In the genomic region with DNA sequence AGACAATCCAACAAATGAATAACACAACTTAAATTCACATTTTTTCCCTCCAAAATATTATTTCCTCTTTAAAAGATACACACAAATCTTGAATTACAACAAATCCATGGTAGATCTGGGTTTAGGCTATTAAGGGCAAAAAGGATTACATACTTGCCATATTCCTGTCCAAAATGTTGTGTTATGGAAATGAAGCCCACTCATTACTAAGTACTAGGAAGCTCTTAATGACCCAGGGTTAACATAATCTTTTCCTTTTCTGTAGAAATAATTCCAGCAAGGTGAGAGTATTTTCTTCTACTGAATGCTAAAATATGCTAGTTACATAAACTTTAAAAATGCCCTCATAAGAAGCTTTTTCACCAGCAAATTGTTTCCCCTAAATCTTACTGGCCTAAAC, we compare ENCODE assay signal across 9 cellular contexts. TPM values are rescaled to one million over a fixed set of nuclear protein-coding genes. Genes with fewer than 3 reads are reported as not detected.
A peak's percentile ranks its signal among the peaks of the same experiment; 100 is the strongest.
DNase-seq lines count a peak whose midpoint lies in the region; ATAC-seq, FAIRE-seq and TF ChIP-seq lines count a peak whose summit lies in the region.
"Had no signal": no experiment of that assay in that cellular context is flagged by ENCODE, and none has a peak within 500 bp of the region (broad histone marks: within the 10 kb centered on the region; RNA-seq: fewer than 3 reads in every experiment).

No MANE protein-coding gene starts in this region.

- peak overlapping the region; percentile 82 for H3K4me3 ChIP-seq in PC-9
- peak overlapping the region; percentile 86 for H3K4me3 ChIP-seq in epithelial cell of esophagus (ENCODE audit: low read length)
- H3K4me3 ChIP-seq in sigmoid colon = peak overlapping the region in 2 of 4 donors; percentile 71 to 78

- intact Hi-C loops in PC-9 (cut with micrococcal nuclease; ENCODE audit: unreplicated experiment) (no loop called here), sigmoid colon (cut with DNase I) (loop anchor here (5.0 kb wide), 1 partner anchor 580 kb away; a partner anchor contains a TSS), Calu3 (cut with micrococcal nuclease; ENCODE audit: unreplicated experiment) (no loop called here)

- BruUV-seq in PC-9 (replicated peaks; lab: Mats Ljungman, UMichigan) (no TSS peak), Calu3 (replicated peaks; lab: Mats Ljungman, UMichigan) (no TSS peak)

- FAIRE-seq in GM19239 (lab: Jason Lieb, UNC) = peak; percentile 31

- no peaks in the 10 kb centered on the region for H3F3A ChIP-seq in PC-9 (ENCODE audit: insufficient read depth, low read depth)

- H3K4me3 Mint-ChIP-seq in Calu3 (ENCODE audit: low read depth, unreplicated experiment) = no peak overlapping the region

- H3K27ac ChIP-seq in PC-9 = no peak overlapping the region
- H3K27ac ChIP-seq in sigmoid colon = peak overlapping the region in 3 of 4 donors; percentile 86 to 92 (median 90)

- no peak for TF ChIP-seq CTCF in PC-9 (conservative IDR thresholded peaks at IDR 0.05)
- no peak for TF ChIP-seq CTCF in epithelial cell of esophagus (IDR thresholded peaks at IDR 0.05; ENCODE audit: insufficient read depth, low read depth, low read length, missing control alignments)
- no peak for TF ChIP-seq CTCF in sigmoid colon (IDR thresholded peaks at IDR 0.05)
- TF ChIP-seq CTCF in Calu3 (IDR thresholded peaks at IDR 0.05; ENCODE audit: unreplicated experiment) = no peak

- H3K4me1 Mint-ChIP-seq in Calu3 (ENCODE audit: low read depth, unreplicated experiment) = no peaks in the 10 kb centered on the region

- no peak for TF ChIP-seq EP300 in sigmoid colon (IDR thresholded peaks at IDR 0.05)

- H3K36me3 Mint-ChIP-seq in Calu3 (ENCODE audit: insufficient read depth, unreplicated experiment) = peaks cover 16% of the 10 kb centered on the region

- H3K27me3 Mint-ChIP-seq in Calu3 (ENCODE audit: unreplicated experiment) = no peaks in the 10 kb centered on the region

- H3K27ac Mint-ChIP-seq in Calu3 (ENCODE audit: unreplicated experiment) = no peak overlapping the region

- H3K9me3 ChIP-seq in PC-9 (ENCODE audit: insufficient read depth, low read depth) = no peaks in the 10 kb centered on the region
- no peaks in the 10 kb centered on the region for H3K9me3 ChIP-seq in sigmoid colon

- peaks cover 5% of the 10 kb centered on the region; the same call in 1 of the 2 replicates for H3K9me2 ChIP-seq in PC-9 (ENCODE audit: insufficient read depth)

- TF ChIP-seq POLR2A in sigmoid colon (IDR thresholded peaks at IDR 0.05) = no peak

- CTCF ChIA-PET in PC-9 (lab: Charles Lee) = no interaction called here
- CTCF ChIA-PET in Calu3 (lab: Charles Lee) = no interaction called here

- H2AFZ ChIP-seq in PC-9 = no peak overlapping the region

- H3K79me2 ChIP-seq in PC-9 (ENCODE audit: low read depth) = peaks cover 57% of the 10 kb centered on the region

- POLR2A ChIA-PET in PC-9 (lab: Charles Lee; ENCODE audit: unreplicated experiment) = no interaction called here

- no peaks in the 10 kb centered on the region for H3K9me3 Mint-ChIP-seq in Calu3 (ENCODE audit: low read depth, unreplicated experiment)

- H3K4me1 ChIP-seq in PC-9 (replicated peaks; ENCODE audit: insufficient read depth) (peaks cover 22% of the 10 kb centered on the region), sigmoid colon (peaks cover 0 to 40% (median 34%) of the 10 kb centered on the region in 4 donors)

- no peaks in the 10 kb centered on the region for H3K27me3 ChIP-seq in PC-9 (ENCODE audit: insufficient read depth, low read depth)
- H3K27me3 ChIP-seq in sigmoid colon = no peaks in the 10 kb centered on the region

- H3K4me2 ChIP-seq in PC-9 = peak overlapping the region; percentile 86

- DNase-seq in GM19239 (ENCODE audit: insufficient read length, low spot score) = no peak
- no peak for DNase-seq in PC-9
- no peak for DNase-seq in epithelial cell of esophagus (ENCODE audit: low read depth)
- DNase-seq in sigmoid colon = no peak
- DNase-seq in Calu3 = no peak
- no peak for DNase-seq in NCI-H524 (lab: John Stamatoyannopoulos, UW)
- DNase-seq in NCI-H1417 (lab: John Stamatoyannopoulos, UW) = no peak
- DNase-seq: stimulated activated CD4-positive, alpha-beta T cell treated with anti-CD3 and anti-CD28 coated beads, Interleukin-15, amount 100 ng/mL, for 24 hours had no signal

- ATAC-seq in HG03175 (IDR thresholded peaks at IDR 0.05; ENCODE audit: unreplicated experiment) = no peak

- H4K20me1 ChIP-seq in PC-9 (ENCODE audit: insufficient read depth) = peaks cover 3% of the 10 kb centered on the region; the same call in 1 of the 2 replicates

- H3K36me3 ChIP-seq in PC-9 (ENCODE audit: low read depth) (0 out of 2 replicates have a peak, but pooled peaks cover 4% of the 10 kb centered on the region), sigmoid colon (no peaks in the 10 kb centered on the region)

RNA-seq across cellular contexts. Expression of a gene that starts 1.6 kb away (rescaled TPM):
- total RNA-seq in PC-9 (2021) (9.0 and 10.0 TPM in 2 replicates), sigmoid colon (10 to 100 TPM; 25.9 to 36.0 (median 30.7) TPM), Calu3 (2022) (11.1 and 12.7 TPM in 2 replicates)
- 1 to 10 TPM; 1.6 to 4.3 (median 1.8) TPM for polyA plus RNA-seq in sigmoid colon
